Comparison of ENCODE assay signal across 1 cellular context in the genomic region with DNA sequence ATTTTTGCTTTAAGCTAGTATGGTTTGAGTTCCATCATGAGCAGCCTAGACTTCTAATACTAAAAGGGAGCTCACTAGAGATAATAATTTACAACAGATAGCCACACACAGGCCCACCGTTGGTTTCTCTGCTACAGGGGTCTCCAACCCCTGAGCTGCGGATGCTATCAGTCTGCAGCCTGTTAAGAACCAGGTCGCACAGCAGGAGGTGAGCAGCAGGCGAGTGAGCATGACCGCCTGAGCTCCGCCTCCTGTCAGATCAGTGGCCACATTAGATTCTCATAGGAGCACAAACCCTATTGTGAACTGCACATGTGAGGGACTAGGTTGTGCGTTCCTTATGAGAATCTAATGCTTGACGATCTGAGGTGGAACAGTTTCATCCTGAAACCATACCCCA.
TF ChIP-seq lines count a peak whose summit lies in the region.

No MANE protein-coding gene starts in this region.

TF ChIP-seq in WTC11, 78 proteins besides CTCF, POLR2A, EP300 and RAD21 (continued from another document):
- TF ChIP-seq FOXP1 (CRISPR knock-in tag; IDR thresholded peaks at IDR 0.05; ENCODE audit: borderline replicate concordance) (no peak), ZNF121 (CRISPR knock-in tag; IDR thresholded peaks at IDR 0.05) (no peak)
